In genomic region chr18:62758591-62758990, GRCh38 we compare ENCODE assay signal across 2 cellular contexts.
A peak's percentile ranks its signal among the peaks of the same experiment; 100 is the strongest.
TF ChIP-seq lines count a peak whose summit lies in the region.

No MANE protein-coding gene starts in this region.

TF ChIP-seq in HEK293, 187 proteins besides CTCF, POLR2A, EP300 and RAD21:
- no peak for TF ChIP-seq PRDM2 (tag by site-specific recombination; IDR thresholded peaks at IDR 0.05; ENCODE audit: borderline replicate concordance)
- TF ChIP-seq ZNF416 (tag by site-specific recombination; IDR thresholded peaks at IDR 0.05) = no peak
- TF ChIP-seq ZNF37A (tag by site-specific recombination; IDR thresholded peaks at IDR 0.05) = no peak
- no peak for TF ChIP-seq ZNF157 (tag by site-specific recombination; IDR thresholded peaks at IDR 0.05)
- TF ChIP-seq ZNF391 (tag by site-specific recombination; IDR thresholded peaks at IDR 0.05; ENCODE audit: borderline replicate concordance, low read depth) = no peak
- TF ChIP-seq, protein P1, sequence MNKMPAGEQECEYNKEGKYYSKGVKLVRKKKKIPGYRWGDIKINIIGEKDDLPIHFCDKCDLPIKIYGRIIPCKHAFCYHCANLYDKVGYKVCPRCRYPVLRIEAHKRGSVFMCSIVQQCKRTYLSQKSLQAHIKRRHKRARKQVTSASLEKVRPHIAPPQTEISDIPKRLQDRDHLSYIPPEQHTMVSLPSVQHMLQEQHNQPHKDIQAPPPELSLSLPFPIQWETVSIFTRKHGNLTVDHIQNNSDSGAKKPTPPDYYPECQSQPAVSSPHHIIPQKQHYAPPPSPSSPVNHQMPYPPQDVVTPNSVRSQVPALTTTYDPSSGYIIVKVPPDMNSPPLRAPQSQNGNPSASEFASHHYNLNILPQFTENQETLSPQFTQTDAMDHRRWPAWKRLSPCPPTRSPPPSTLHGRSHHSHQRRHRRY (tag by site-specific recombination; IDR thresholded peaks at IDR 0.05) = no peak
- TF ChIP-seq PRDM1 (tag by site-specific recombination; IDR thresholded peaks at IDR 0.05) = 0 out of 2 replicates have a peak, but pooled peaks have one; percentile 14

TF ChIP-seq in WTC11, 78 proteins besides CTCF, POLR2A, EP300 and RAD21 (continued from another document):
- TF ChIP-seq HMGXB4 (CRISPR knock-in tag; IDR thresholded peaks at IDR 0.05) (no peak), ELF4 (CRISPR knock-in tag; IDR thresholded peaks at IDR 0.05; ENCODE audit: low read depth) (no peak), ZNF317 (CRISPR knock-in tag; IDR thresholded peaks at IDR 0.05; ENCODE audit: borderline replicate concordance, low read depth) (no peak), SMAD4 (CRISPR knock-in tag; IDR thresholded peaks at IDR 0.05) (no peak), IRF2 (CRISPR knock-in tag; IDR thresholded peaks at IDR 0.05; ENCODE audit: borderline replicate concordance, low read depth) (no peak), CBFB (CRISPR knock-in tag; IDR thresholded peaks at IDR 0.05; ENCODE audit: low read depth) (no peak), OVOL2 (CRISPR knock-in tag; IDR thresholded peaks at IDR 0.05; ENCODE audit: borderline replicate concordance) (no peak), JUN (CRISPR knock-in tag; IDR thresholded peaks at IDR 0.05) (no peak), FOXK1 (CRISPR knock-in tag; IDR thresholded peaks at IDR 0.05) (no peak), ZNF396 (CRISPR knock-in tag; IDR thresholded peaks at IDR 0.05; ENCODE audit: borderline replicate concordance) (no peak), ZNF425 (CRISPR knock-in tag; conservative IDR thresholded peaks at IDR 0.05) (no peak), ZNF532 (CRISPR knock-in tag; IDR thresholded peaks at IDR 0.05; ENCODE audit: borderline replicate concordance) (no peak)
- TF ChIP-seq, protein P2, sequence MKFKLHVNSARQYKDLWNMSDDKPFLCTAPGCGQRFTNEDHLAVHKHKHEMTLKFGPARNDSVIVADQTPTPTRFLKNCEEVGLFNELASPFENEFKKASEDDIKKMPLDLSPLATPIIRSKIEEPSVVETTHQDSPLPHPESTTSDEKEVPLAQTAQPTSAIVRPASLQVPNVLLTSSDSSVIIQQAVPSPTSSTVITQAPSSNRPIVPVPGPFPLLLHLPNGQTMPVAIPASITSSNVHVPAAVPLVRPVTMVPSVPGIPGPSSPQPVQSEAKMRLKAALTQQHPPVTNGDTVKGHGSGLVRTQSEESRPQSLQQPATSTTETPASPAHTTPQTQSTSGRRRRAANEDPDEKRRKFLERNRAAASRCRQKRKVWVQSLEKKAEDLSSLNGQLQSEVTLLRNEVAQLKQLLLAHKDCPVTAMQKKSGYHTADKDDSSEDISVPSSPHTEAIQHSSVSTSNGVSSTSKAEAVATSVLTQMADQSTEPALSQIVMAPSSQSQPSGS (CRISPR knock-in tag; IDR thresholded peaks at IDR 0.05; ENCODE audit: borderline replicate concordance, low read depth) = no peak
TF ChIP-seq in WTC11: peak in this region for 0.
